Comparison of ENCODE assay signal across 8 cellular contexts in the genomic region with DNA sequence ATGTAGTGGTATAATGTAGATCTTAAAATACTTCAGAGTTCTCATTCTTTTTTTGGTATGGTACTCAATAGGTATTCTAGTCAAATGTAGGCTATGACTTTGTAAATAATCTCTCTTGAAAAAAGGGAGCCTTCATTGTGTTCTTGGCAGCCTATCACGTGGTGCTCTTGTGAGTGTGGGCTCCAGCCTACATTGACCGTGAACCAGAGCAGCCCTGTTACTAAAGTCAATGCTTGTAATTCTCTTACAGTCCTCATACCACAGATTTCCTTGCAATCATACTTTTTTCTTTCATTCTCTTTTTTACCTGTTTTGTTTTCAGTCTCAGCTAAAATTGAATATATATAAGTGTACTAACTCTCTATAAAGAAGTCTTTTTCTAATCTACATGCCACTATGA.
DNase-seq lines count a peak whose midpoint lies in the region; ATAC-seq and TF ChIP-seq lines count a peak whose summit lies in the region.

No MANE protein-coding gene starts in this region.

- H3K79me2 ChIP-seq in SU-DHL-6 (ENCODE audit: insufficient read depth, low read length), result peaks cover 95% of the 10 kb centered on the region

- H3K27ac ChIP-seq in BLaER1 (no peak overlapping the region), SU-DHL-6 (ENCODE audit: low read depth, low read length) (peak overlapping the region; percentile 36; the same call in 1 of the 2 replicates)

- no peaks in the 10 kb centered on the region for H3K9me2 ChIP-seq in SU-DHL-6 (replicated peaks; ENCODE audit: insufficient read depth, low read length)

- H3K9me3 ChIP-seq in BLaER1, result peaks cover 16% of the 10 kb centered on the region
- H3K9me3 ChIP-seq in SU-DHL-6 (ENCODE audit: insufficient read depth, low read length), result no peaks in the 10 kb centered on the region

- H3K4me3 ChIP-seq in BLaER1 (no peak overlapping the region), HFF-Myc (replicated peaks; ENCODE audit: low read depth, low read length) (no peak overlapping the region), SU-DHL-6 (ENCODE audit: insufficient read depth, low read length, poor library complexity, severe bottlenecking) (peak overlapping the region; percentile 26)

- TF ChIP-seq CTCF in HFF-Myc (IDR thresholded peaks at IDR 0.05; ENCODE audit: low read depth, low read length, missing control alignments), result no peak
- no peak for TF ChIP-seq CTCF in SU-DHL-6 (IDR thresholded peaks at IDR 0.05; ENCODE audit: insufficient read depth, low read length, poor library complexity, severe bottlenecking)

- H3F3A ChIP-seq in SU-DHL-6 (ENCODE audit: insufficient read depth), result peaks cover 7% of the 10 kb centered on the region

- H3K27me3 ChIP-seq in BLaER1 (no peaks in the 10 kb centered on the region), SU-DHL-6 (ENCODE audit: low read length) (no peaks in the 10 kb centered on the region)

- DNase-seq in HFF-Myc (ENCODE audit: extremely low read depth, low read depth) (peak; percentile 24), inferior parietal cortex (ENCODE audit: extremely low spot score) (peak; percentile 76), germinal center (ENCODE audit: low spot score) (no peak), GOT3 (lab: John Stamatoyannopoulos, UW) (no peak)

- H3K4me2 ChIP-seq in BLaER1 (peak overlapping the region; percentile 12; the same call in 1 of the 2 replicates), SU-DHL-6 (ENCODE audit: low read depth, low read length, poor library complexity, severe bottlenecking) (peak overlapping the region; percentile 74)

- H3K36me3 ChIP-seq in BLaER1 (peaks cover 38% of the 10 kb centered on the region), SU-DHL-6 (ENCODE audit: low read length) (no peaks in the 10 kb centered on the region)

- peaks cover 100% of the 10 kb centered on the region for H4K20me1 ChIP-seq in BLaER1
- peaks cover 17% of the 10 kb centered on the region for H4K20me1 ChIP-seq in SU-DHL-6 (ENCODE audit: low read depth, low read length)

- H2AFZ ChIP-seq in SU-DHL-6 (ENCODE audit: low read depth, low read length, severe bottlenecking), result no peak overlapping the region

- H3K4me1 ChIP-seq in BLaER1, result peaks cover 21% of the 10 kb centered on the region

- ATAC-seq in GM19397 (IDR thresholded peaks at IDR 0.05; ENCODE audit: unreplicated experiment) (no peak), HG02610 (IDR thresholded peaks at IDR 0.05; ENCODE audit: unreplicated experiment) (no peak)

- H3K9ac ChIP-seq in BLaER1 (no peak overlapping the region), SU-DHL-6 (ENCODE audit: low read length) (peak overlapping the region; percentile 18; the same call in 1 of the 2 replicates)

Comparison
In these comparisons a context has a peak if more than half of its experiments do, and no peak if none do; other contexts are left out.
1. DNase-seq: peak in HFF-Myc (single experiment) and inferior parietal cortex (single experiment); none in germinal center (single experiment) and GOT3 (single experiment).